In genomic region chr6:151451950-151452749, GRCh38 we compare ENCODE assay signal across 8 cellular contexts. TPM values are rescaled to one million over a fixed set of nuclear protein-coding genes. Genes with fewer than 3 reads are reported as not detected.
DNase-seq lines count a peak whose midpoint lies in the region; ATAC-seq, FAIRE-seq and TF ChIP-seq lines count a peak whose summit lies in the region.

TSS of gene RMND1 (minus strand) at chr6:151452126. CDS start at chr6:151445811, 6,315 bp downstream.

- peak within 1 kb of the TSS; percentile 83 for H2AFZ ChIP-seq in OCI-LY7 (ENCODE audit: low read length)

- H3K27ac Mint-ChIP-seq in endothelial cell (ENCODE audit: unreplicated experiment) (peak within 1 kb of the TSS; percentile 95), mesothelial cell of epicardium (peak within 1 kb of the TSS; percentile 94)

- peaks cover 9% of the 10 kb centered on the region for H3K36me3 ChIP-seq in OCI-LY7 (ENCODE audit: insufficient read depth, low read length)

- H3K9me3 Mint-ChIP-seq in endothelial cell (ENCODE audit: unreplicated experiment) (peaks cover 6% of the 10 kb centered on the region), mesothelial cell of epicardium (peaks cover 3% of the 10 kb centered on the region)

- H3K4me1 ChIP-seq in OCI-LY7 (ENCODE audit: insufficient read depth, low read length, poor library complexity, severe bottlenecking): peaks cover 24% of the 10 kb centered on the region

- no peaks in the 10 kb centered on the region for H3K9me3 ChIP-seq in OCI-LY7 (ENCODE audit: low read length)

- H3K4me2 ChIP-seq in OCI-LY7 (ENCODE audit: low read length): peak within 1 kb of the TSS; percentile 96

- H3K4me3 ChIP-seq in OCI-LY7 (ENCODE audit: low read depth, low read length, poor library complexity, severe bottlenecking): peak within 1 kb of the TSS; percentile 79

- no peak for TF ChIP-seq CTCF in D721Med (IDR thresholded peaks at IDR 0.05; ENCODE audit: insufficient read depth, missing control alignments)
- no peak for TF ChIP-seq CTCF in OCI-LY7 (conservative IDR thresholded peaks at IDR 0.05; ENCODE audit: low read length)
- no peak for TF ChIP-seq CTCF in endothelial cell (IDR thresholded peaks at IDR 0.05; ENCODE audit: unreplicated experiment)
- TF ChIP-seq CTCF in mesothelial cell of epicardium (IDR thresholded peaks at IDR 0.05; ENCODE audit: unreplicated experiment): no peak

- peaks cover 38% of the 10 kb centered on the region for H3K79me2 ChIP-seq in OCI-LY7 (ENCODE audit: insufficient read depth, low read depth, low read length)

- POLR2A ChIA-PET in OCI-LY7 (lab: Charles Lee): interaction anchor here (0.5 to 2.0 kb wide), 16 partner anchors 9 to 848 kb away, joined by 3 to 15 read pairs (median 4); no protein-coding TSS in a partner anchor

- intact Hi-C loops in OCI-LY7 (cut with micrococcal nuclease; ENCODE audit: unreplicated experiment): loop anchor here (1.0 to 10.0 kb wide), 5 partner anchors 25 to 1530 kb away; partner anchors contain the start of gene FBXO5

- H3K36me3 Mint-ChIP-seq in endothelial cell (ENCODE audit: low read depth, unreplicated experiment) (peaks cover 17% of the 10 kb centered on the region), mesothelial cell of epicardium (peaks cover 4% of the 10 kb centered on the region)

- BruUV-seq in OCI-LY7 (replicated peaks; lab: Mats Ljungman, UMichigan): no TSS peak

- no peaks in the 10 kb centered on the region for H3K9me2 ChIP-seq in OCI-LY7 (ENCODE audit: insufficient read depth, low read length)

- H3K4me1 Mint-ChIP-seq in endothelial cell (ENCODE audit: unreplicated experiment) (peaks cover 17% of the 10 kb centered on the region), mesothelial cell of epicardium (peaks cover 20% of the 10 kb centered on the region)

- FAIRE-seq in D721Med (lab: Jason Lieb, UNC): peak; percentile 55

- peaks cover 18% of the 10 kb centered on the region for H3K27me3 Mint-ChIP-seq in endothelial cell (ENCODE audit: unreplicated experiment)
- H3K27me3 Mint-ChIP-seq in mesothelial cell of epicardium (ENCODE audit: low read depth): no peaks in the 10 kb centered on the region

- peak; percentile 53 for DNase-seq in D721Med (ENCODE audit: insufficient read length, low spot score)
- peak; percentile 96 for DNase-seq in HuH-7.5 (ENCODE audit: low spot score)
- DNase-seq in OCI-LY7 (ENCODE audit: low spot score): peak; percentile 100
- peak; percentile 98 for DNase-seq in activated T-cell treated with anti-CD3 and anti-CD28 coated beads for 1 hour (ENCODE audit: low read depth)
- peak; percentile 99 for DNase-seq in endothelial cell (ENCODE audit: low spot score)
- peak; percentile 99 for DNase-seq in mesothelial cell of epicardium (ENCODE audit: low spot score in 2 of 2, unreplicated experiment in 2 of 2)
- DNase-seq in stimulated activated CD8-positive, alpha-beta memory T cell treated with anti-CD3 and anti-CD28 coated beads, Interleukin-15, amount 100 ng/mL, for 48 hours (ENCODE audit: low read depth in 2 of 2): peak; percentile 98 to 100

- peak within 1 kb of the TSS; percentile 70 for H3K27ac ChIP-seq in OCI-LY7 (ENCODE audit: low read depth, low read length, poor library complexity, severe bottlenecking)

- peak; percentile 97 for ATAC-seq in GM21526 (IDR thresholded peaks at IDR 0.05; ENCODE audit: low FRiP score, unreplicated experiment)

- CTCF ChIA-PET in OCI-LY7 (lab: Charles Lee; ENCODE audit: unreplicated experiment): interaction anchor here (0.5 kb wide), 1 partner anchor 57 kb away, joined by 3 read pairs; no protein-coding TSS in a partner anchor

- peak within 1 kb of the TSS; percentile 95 for H3K4me3 Mint-ChIP-seq in endothelial cell (ENCODE audit: unreplicated experiment)
- peak within 1 kb of the TSS; percentile 91 for H3K4me3 Mint-ChIP-seq in mesothelial cell of epicardium

- H4K20me1 ChIP-seq in OCI-LY7 (ENCODE audit: insufficient read depth, low read length): no peaks in the 10 kb centered on the region

RNA-seq across cellular contexts. Expression of gene RMND1, which starts in this region (rescaled TPM):
- total RNA-seq in OCI-LY7 (2014; rRNA removed; shearing (Covaris generic)): 10.2 and 21.2 TPM in 2 replicates
- total RNA-seq in OCI-LY7 (2022): 22.0 and 22.3 TPM in 2 replicates
- total RNA-seq in endothelial cell (ENCODE audit: unreplicated experiment): 18.7 TPM
- total RNA-seq in mesothelial cell of epicardium: 22.7 to 24.5 TPM (median 23.4 TPM) in 3 replicates

Comparison
In these comparisons a context has a peak if more than half of its experiments do, and no peak if none do; other contexts are left out.
1. Peak in every context shown above with its lines: DNase-seq, ATAC-seq, H3K4me3 ChIP-seq and H3K27ac ChIP-seq.